ENCODE assay signal across 40 cellular contexts in genomic region chr18:37170984-37171383, GRCh38.
"Had no signal": no experiment of that assay in that cellular context is flagged by ENCODE, and none has a peak within 500 bp of the region (broad histone marks: within the 10 kb centered on the region; RNA-seq: fewer than 3 reads in every experiment).

No MANE protein-coding gene starts in this region.

- H3K27me3 ChIP-seq: adrenal gland, ascending aorta, body of pancreas, brain microvascular endothelial cell, breast epithelium, cardiac muscle cell had no signal

- FAIRE-seq: astrocyte, bronchial epithelial cell had no signal

- H3K27ac ChIP-seq: adrenal gland, ascending aorta, body of pancreas, brain microvascular endothelial cell, breast epithelium, cardiac muscle cell had no signal

- H3K27ac Mint-ChIP-seq: activated naive CD4-positive, alpha-beta T cell treated with anti-CD3 and anti-CD28 coated beads for 36 hours; activated naive CD4-positive, alpha-beta T cell treated with anti-CD3 and anti-CD28 coated beads, Interleukin-2, amount 10 ng/mL, durations not matched to agents 7 days and 5 days; activated naive CD4-positive, alpha-beta T cell treated with anti-CD3 and anti-CD28 coated beads, Interleukin-2, amount 50 U/mL, for 24 hours; activated naive CD8-positive, alpha-beta T cell; activated naive CD8-positive, alpha-beta T cell treated with anti-CD3 and anti-CD28 coated beads for 36 hours; activated naive CD8-positive, alpha-beta T cell treated with anti-CD3 and anti-CD28 coated beads, Interleukin-2, amount 10 ng/mL, durations not matched to agents 7 days and 5 days; activated naive CD8-positive, alpha-beta T cell treated with anti-CD3 and anti-CD28 coated beads, Interleukin-2, amount 50 U/mL, for 24 hours; activated T-cell treated with anti-CD3 and anti-CD28 coated beads, Interleukin-2, amount 50 U/mL, for 24 hours; activated T-cell treated with anti-CD3 and anti-CD28 coated beads, Interleukin-2, amount 50 U/mL, for 72 hours; activated T-helper 1 cell treated with anti-CD3 and anti-CD28 coated beads, Interleukin-12 subunit alpha, Interleukin-12 subunit beta, Interleukin-2, Interleukin-4 antibody, amounts not matched to agents 30 ng/mL and 10 ng/mL and 1 ng/mL, durations not matched to agents 14 hours and 24 hours and 36 hours; activated T-helper 17 cell treated with anti-CD3 and anti-CD28 coated beads, Interleukin-2, amount 50 U/mL, for 72 hours; activated T-helper 2 cell treated with anti-CD3 and anti-CD28 coated beads, Interferon-gamma antibody, Interleukin-2, Interleukin-4, amounts not matched to agents 10 μg/mL and 5 μg/mL and 100 μg/mL, durations not matched to agents 14 hours and 24 hours and 36 hours; brain had no signal

- H3K27me3 Mint-ChIP-seq: activated naive CD4-positive, alpha-beta T cell treated with anti-CD3 and anti-CD28 coated beads, Interleukin-2, amount 10 ng/mL, durations not matched to agents 7 days and 5 days; activated naive CD4-positive, alpha-beta T cell treated with anti-CD3 and anti-CD28 coated beads, Interleukin-2, amount 50 U/mL, for 24 hours; activated naive CD8-positive, alpha-beta T cell; activated naive CD8-positive, alpha-beta T cell treated with anti-CD3 and anti-CD28 coated beads for 36 hours; activated naive CD8-positive, alpha-beta T cell treated with anti-CD3 and anti-CD28 coated beads, Interleukin-2, amount 10 ng/mL, durations not matched to agents 7 days and 5 days; activated naive CD8-positive, alpha-beta T cell treated with anti-CD3 and anti-CD28 coated beads, Interleukin-2, amount 50 U/mL, for 24 hours; activated T-cell treated with anti-CD3 and anti-CD28 coated beads, Interleukin-2, amount 50 U/mL, for 24 hours; activated T-helper 17 cell treated with anti-CD3 and anti-CD28 coated beads, Interleukin-2, amount 50 U/mL, for 72 hours; brain; central memory CD8-positive, alpha-beta T cell had no signal

- H3K9me3 Mint-ChIP-seq: activated naive CD4-positive, alpha-beta T cell treated with anti-CD3 and anti-CD28 coated beads for 36 hours; activated naive CD4-positive, alpha-beta T cell treated with anti-CD3 and anti-CD28 coated beads, Interleukin-2, amount 10 ng/mL, durations not matched to agents 7 days and 5 days; activated naive CD4-positive, alpha-beta T cell treated with anti-CD3 and anti-CD28 coated beads, Interleukin-2, amount 50 U/mL, for 24 hours; activated naive CD4-positive, alpha-beta T cell treated with anti-CD3 and anti-CD28 coated beads, Interleukin-2, amount 50 U/mL, for 72 hours; activated naive CD8-positive, alpha-beta T cell treated with anti-CD3 and anti-CD28 coated beads for 36 hours; activated naive CD8-positive, alpha-beta T cell treated with anti-CD3 and anti-CD28 coated beads, Interleukin-2, amount 10 ng/mL, durations not matched to agents 7 days and 5 days; activated naive CD8-positive, alpha-beta T cell treated with anti-CD3 and anti-CD28 coated beads, Interleukin-2, amount 50 U/mL, for 24 hours; activated T-cell treated with anti-CD3 and anti-CD28 coated beads, Interleukin-2, amount 50 U/mL, for 24 hours; activated T-cell treated with anti-CD3 and anti-CD28 coated beads, Interleukin-2, amount 50 U/mL, for 4 hours; activated T-cell treated with anti-CD3 and anti-CD28 coated beads, Interleukin-2, amount 50 U/mL, for 72 hours; activated T-helper 1 cell treated with anti-CD3 and anti-CD28 coated beads, Interleukin-12 subunit alpha, Interleukin-12 subunit beta, Interleukin-2, Interleukin-4 antibody, amounts not matched to agents 30 ng/mL and 10 ng/mL and 1 ng/mL, durations not matched to agents 14 hours and 24 hours and 36 hours; activated T-helper 17 cell treated with anti-CD3 and anti-CD28 coated beads, Interleukin-2, amount 50 U/mL, for 72 hours; activated T-helper 2 cell treated with anti-CD3 and anti-CD28 coated beads, Interferon-gamma antibody, Interleukin-2, Interleukin-4, amounts not matched to agents 10 μg/mL and 5 μg/mL and 100 μg/mL, durations not matched to agents 14 hours and 24 hours and 36 hours; brain; central memory CD8-positive, alpha-beta T cell had no signal

- DNase-seq: activated effector memory CD4-positive, alpha-beta T cell treated with anti-CD3 and anti-CD28 coated beads, Interleukin-2, amount 50 U/mL, for 16 hours; activated effector memory CD4-positive, alpha-beta T cell treated with Interleukin-2 at 50 U/mL for 16 hours; activated gamma-delta T cell; activated gamma-delta T cell treated with Interleukin-2 at 50 U/mL for 16 hours; activated naive CD4-positive, alpha-beta T cell; activated naive CD4-positive, alpha-beta T cell treated with anti-CD3 and anti-CD28 coated beads for 36 hours; activated naive CD4-positive, alpha-beta T cell treated with anti-CD3 and anti-CD28 coated beads, Interleukin-2, amount 10 ng/mL, durations not matched to agents 7 days and 5 days; activated naive CD4-positive, alpha-beta T cell treated with anti-CD3 and anti-CD28 coated beads, Interleukin-2, amount 50 U/mL, for 16 hours; activated naive CD4-positive, alpha-beta T cell treated with Interleukin-2 at 50 U/mL for 16 hours; activated naive CD8-positive, alpha-beta T cell treated with anti-CD3 and anti-CD28 coated beads for 36 hours; activated naive CD8-positive, alpha-beta T cell treated with anti-CD3 and anti-CD28 coated beads, Interleukin-2, amount 10 ng/mL, durations not matched to agents 7 days and 5 days; activated naive CD8-positive, alpha-beta T cell treated with anti-CD3 and anti-CD28 coated beads, Interleukin-2, amount 50 U/mL, for 24 hours; activated T-cell treated with anti-CD3 and anti-CD28 coated beads for 4 hours; activated T-cell treated with anti-CD3 and anti-CD28 coated beads, Interleukin-2, amount 50 U/mL, for 1 hour; activated T-cell treated with anti-CD3 and anti-CD28 coated beads, Interleukin-2, amount 50 U/mL, for 24 hours; activated T-cell treated with anti-CD3 and anti-CD28 coated beads, Interleukin-2, amount 50 U/mL, for 4 hours; activated T-cell treated with anti-CD3 and anti-CD28 coated beads, Interleukin-2, amount 50 U/mL, for 48 hours; activated T-cell treated with anti-CD3 and anti-CD28 coated beads, Interleukin-2, amount 50 U/mL, for 72 hours; adrenal gland; amniotic stem cell; amygdala; anterior cingulate cortex; aorta; body of pancreas; brain microvascular endothelial cell; caudate nucleus; central memory CD4-positive, alpha-beta T cell had no signal

- ATAC-seq: activated naive CD4-positive, alpha-beta T cell treated with anti-CD3 and anti-CD28 coated beads, Interleukin-2, amount 50 U/mL, for 72 hours; activated naive CD8-positive, alpha-beta T cell treated with anti-CD3 and anti-CD28 coated beads, Interleukin-2, amount 50 U/mL, for 24 hours; activated T-cell treated with anti-CD3 and anti-CD28 coated beads, Interleukin-2, amount 50 U/mL, for 4 hours; activated T-cell treated with anti-CD3 and anti-CD28 coated beads, Interleukin-2, amount 50 U/mL, for 72 hours; activated T-helper 17 cell treated with anti-CD3 and anti-CD28 coated beads, Interleukin-2, amount 50 U/mL, for 72 hours; body of pancreas had no signal

- H3K4me1 ChIP-seq: adrenal gland, ascending aorta, breast epithelium had no signal

- H3K4me3 Mint-ChIP-seq: activated naive CD4-positive, alpha-beta T cell treated with anti-CD3 and anti-CD28 coated beads for 36 hours; activated naive CD4-positive, alpha-beta T cell treated with anti-CD3 and anti-CD28 coated beads, Interleukin-2, amount 10 ng/mL, durations not matched to agents 7 days and 5 days; activated naive CD4-positive, alpha-beta T cell treated with anti-CD3 and anti-CD28 coated beads, Interleukin-2, amount 50 U/mL, for 24 hours; activated naive CD8-positive, alpha-beta T cell; activated naive CD8-positive, alpha-beta T cell treated with anti-CD3 and anti-CD28 coated beads for 36 hours; activated naive CD8-positive, alpha-beta T cell treated with anti-CD3 and anti-CD28 coated beads, Interleukin-2, amount 10 ng/mL, durations not matched to agents 7 days and 5 days; activated naive CD8-positive, alpha-beta T cell treated with anti-CD3 and anti-CD28 coated beads, Interleukin-2, amount 50 U/mL, for 24 hours; activated T-cell treated with anti-CD3 and anti-CD28 coated beads, Interleukin-2, amount 50 U/mL, for 24 hours; activated T-cell treated with anti-CD3 and anti-CD28 coated beads, Interleukin-2, amount 50 U/mL, for 4 hours; activated T-cell treated with anti-CD3 and anti-CD28 coated beads, Interleukin-2, amount 50 U/mL, for 72 hours; activated T-helper 1 cell treated with anti-CD3 and anti-CD28 coated beads, Interleukin-12 subunit alpha, Interleukin-12 subunit beta, Interleukin-2, Interleukin-4 antibody, amounts not matched to agents 30 ng/mL and 10 ng/mL and 1 ng/mL, durations not matched to agents 14 hours and 24 hours and 36 hours; activated T-helper 17 cell treated with anti-CD3 and anti-CD28 coated beads, Interleukin-2, amount 50 U/mL, for 72 hours; brain; central memory CD8-positive, alpha-beta T cell had no signal

- H3K4me1 Mint-ChIP-seq: activated naive CD4-positive, alpha-beta T cell treated with anti-CD3 and anti-CD28 coated beads, Interleukin-2, amount 10 ng/mL, durations not matched to agents 7 days and 5 days; activated naive CD4-positive, alpha-beta T cell treated with anti-CD3 and anti-CD28 coated beads, Interleukin-2, amount 50 U/mL, for 24 hours; activated naive CD8-positive, alpha-beta T cell treated with anti-CD3 and anti-CD28 coated beads for 36 hours; activated naive CD8-positive, alpha-beta T cell treated with anti-CD3 and anti-CD28 coated beads, Interleukin-2, amount 10 ng/mL, durations not matched to agents 7 days and 5 days; activated naive CD8-positive, alpha-beta T cell treated with anti-CD3 and anti-CD28 coated beads, Interleukin-2, amount 50 U/mL, for 24 hours; activated T-helper 17 cell treated with anti-CD3 and anti-CD28 coated beads, Interleukin-2, amount 50 U/mL, for 72 hours; central memory CD8-positive, alpha-beta T cell had no signal

- H3K4me3 ChIP-seq: adrenal gland, ascending aorta, body of pancreas, breast epithelium, cardiac muscle cell had no signal

- H3K36me3 ChIP-seq: adrenal gland, brain microvascular endothelial cell, breast epithelium, cardiac muscle cell had no signal

- H3K9me3 ChIP-seq: adrenal gland, ascending aorta, body of pancreas, breast epithelium had no signal
